22 cellular contexts compared by ENCODE assay signal in genomic region chr17:79984045-79984840, GRCh38. TPM values are rescaled to one million over a fixed set of nuclear protein-coding genes. Genes with fewer than 3 reads are reported as not detected.
"Had no signal": no experiment of that assay in that cellular context is flagged by ENCODE, and none has a peak within 500 bp of the region (broad histone marks: within the 10 kb centered on the region; RNA-seq: fewer than 3 reads in every experiment).

No MANE protein-coding gene starts in this region.

- H3K9me3 ChIP-seq: breast epithelium, colonic mucosa, heart left ventricle, thoracic aorta, upper lobe of left lung had no signal

- H3K27ac ChIP-seq: breast epithelium, colonic mucosa, epithelial cell of prostate, heart left ventricle, neural progenitor cell, thoracic aorta, upper lobe of left lung had no signal

- H3K36me3 ChIP-seq: breast epithelium, colonic mucosa, heart left ventricle, neural progenitor cell, thoracic aorta, upper lobe of left lung had no signal

- FAIRE-seq: keratinocyte had no signal

- H3K27me3 Mint-ChIP-seq: activated CD4-positive, alpha-beta T cell treated with anti-CD3 and anti-CD28 coated beads, Interleukin-2, amount 10 ng/mL, durations not matched to agents 24 days and 14 days; activated naive CD8-positive, alpha-beta T cell treated with anti-CD3 and anti-CD28 coated beads, Interleukin-2, amount 10 ng/mL, durations not matched to agents 7 days and 5 days had no signal

- H3K36me3 Mint-ChIP-seq: activated naive CD8-positive, alpha-beta T cell treated with anti-CD3 and anti-CD28 coated beads, Interleukin-2, amount 10 ng/mL, durations not matched to agents 7 days and 5 days; naive thymus-derived CD4-positive, alpha-beta T cell had no signal

- H3K4me1 Mint-ChIP-seq: activated CD4-positive, alpha-beta memory T cell treated with anti-CD3 and anti-CD28 coated beads, Interleukin-2, amount 10 ng/mL, durations not matched to agents 7 days and 5 days; activated naive CD8-positive, alpha-beta T cell treated with anti-CD3 and anti-CD28 coated beads, Interleukin-2, amount 10 ng/mL, durations not matched to agents 7 days and 5 days; central memory CD8-positive, alpha-beta T cell had no signal

- H3K9ac ChIP-seq: neural progenitor cell had no signal

- H2AFZ ChIP-seq: neural progenitor cell had no signal

- H3K4me2 ChIP-seq: neural progenitor cell had no signal

- H3K4me3 ChIP-seq: breast epithelium, colonic mucosa, heart left ventricle, lung, neural progenitor cell, thoracic aorta, upper lobe of left lung had no signal

- H3K27ac Mint-ChIP-seq: activated CD4-positive, alpha-beta memory T cell treated with anti-CD3 and anti-CD28 coated beads, Interleukin-2, amount 10 ng/mL, durations not matched to agents 7 days and 5 days; activated CD4-positive, alpha-beta T cell treated with anti-CD3 and anti-CD28 coated beads, Interleukin-2, amount 10 ng/mL, durations not matched to agents 24 days and 14 days; activated T-helper 1 cell treated with anti-CD3 and anti-CD28 coated beads, Interleukin-12 subunit alpha, Interleukin-12 subunit beta, Interleukin-2, Interleukin-4 antibody, amounts not matched to agents 30 ng/mL and 10 ng/mL and 1 ng/mL, durations not matched to agents 14 hours and 24 hours and 36 hours; naive thymus-derived CD4-positive, alpha-beta T cell; neural progenitor cell had no signal

- H3K27me3 ChIP-seq: breast epithelium, colonic mucosa, heart left ventricle, neural progenitor cell, upper lobe of left lung had no signal

- ATAC-seq: activated CD4-positive, CD25-positive, alpha-beta regulatory T cell treated with anti-CD3 and anti-CD28 coated beads, Interleukin-2, amount 50 U/mL, for 24 hours; heart left ventricle; naive thymus-derived CD4-positive, alpha-beta T cell had no signal

- DNase-seq: activated CD4-positive, alpha-beta memory T cell treated with anti-CD3 and anti-CD28 coated beads, Interleukin-2, amount 10 ng/mL, durations not matched to agents 7 days and 5 days; activated CD4-positive, alpha-beta T cell treated with anti-CD3 and anti-CD28 coated beads, Interleukin-2, amount 10 ng/mL, durations not matched to agents 24 days and 14 days; activated naive CD4-positive, alpha-beta T cell treated with Interleukin-2 at 50 U/mL for 16 hours; amniotic stem cell; colonic mucosa; heart left ventricle; naive thymus-derived CD4-positive, alpha-beta T cell; retina; stimulated activated CD4-positive, alpha-beta T cell treated with anti-CD3 and anti-CD28 coated beads, Interleukin-4, amount 100 ng/mL, for 24 hours; stimulated activated naive CD4-positive, alpha-beta T cell treated with Interleukin-2 at 50 U/mL for 16 hours; T-helper 2 cell; upper lobe of left lung had no signal

- H3K9me3 Mint-ChIP-seq: activated CD4-positive, alpha-beta memory T cell treated with anti-CD3 and anti-CD28 coated beads, Interleukin-2, amount 10 ng/mL, durations not matched to agents 7 days and 5 days; activated CD4-positive, alpha-beta T cell treated with anti-CD3 and anti-CD28 coated beads, Interleukin-2, amount 10 ng/mL, durations not matched to agents 24 days and 14 days; activated naive CD8-positive, alpha-beta T cell treated with anti-CD3 and anti-CD28 coated beads, Interleukin-2, amount 10 ng/mL, durations not matched to agents 7 days and 5 days; activated T-helper 1 cell treated with anti-CD3 and anti-CD28 coated beads, Interleukin-12 subunit alpha, Interleukin-12 subunit beta, Interleukin-2, Interleukin-4 antibody, amounts not matched to agents 30 ng/mL and 10 ng/mL and 1 ng/mL, durations not matched to agents 14 hours and 24 hours and 36 hours; central memory CD8-positive, alpha-beta T cell; naive thymus-derived CD4-positive, alpha-beta T cell; neural progenitor cell had no signal

- H3K4me3 Mint-ChIP-seq: activated CD4-positive, alpha-beta memory T cell treated with anti-CD3 and anti-CD28 coated beads, Interleukin-2, amount 10 ng/mL, durations not matched to agents 7 days and 5 days; activated CD4-positive, alpha-beta T cell treated with anti-CD3 and anti-CD28 coated beads, Interleukin-2, amount 10 ng/mL, durations not matched to agents 24 days and 14 days; activated naive CD8-positive, alpha-beta T cell treated with anti-CD3 and anti-CD28 coated beads, Interleukin-2, amount 10 ng/mL, durations not matched to agents 7 days and 5 days; activated T-helper 1 cell treated with anti-CD3 and anti-CD28 coated beads, Interleukin-12 subunit alpha, Interleukin-12 subunit beta, Interleukin-2, Interleukin-4 antibody, amounts not matched to agents 30 ng/mL and 10 ng/mL and 1 ng/mL, durations not matched to agents 14 hours and 24 hours and 36 hours; central memory CD8-positive, alpha-beta T cell; naive thymus-derived CD4-positive, alpha-beta T cell; neural progenitor cell had no signal

RNA-seq across cellular contexts. Expression of gene CCDC40, which starts 52.2 kb away (rescaled TPM):
- total RNA-seq: activated CD4-positive, alpha-beta memory T cell treated with anti-CD3 and anti-CD28 coated beads, Interleukin-2, amount 10 ng/mL, durations not matched to agents 7 days and 5 days had no signal
- polyA plus RNA-seq: naive thymus-derived CD4-positive, alpha-beta T cell had no signal
